In genomic region chr3:57634259-57634658, GRCh38 we compare ENCODE assay signal across 5 cellular contexts. TPM values are rescaled to one million over a fixed set of nuclear protein-coding genes. Genes with fewer than 3 reads are reported as not detected.
DNase-seq lines count a peak whose midpoint lies in the region; ATAC-seq, FAIRE-seq and TF ChIP-seq lines count a peak whose summit lies in the region.
"Not testable (repeated sequence)": the region's sequence is repeated elsewhere in the genome, so short reads cannot be mapped to it uniquely, and the experiment has no call there.

No MANE protein-coding gene starts in this region.

- H3K79me2 ChIP-seq in K562 (ENCODE audit: control insufficient read depth, insufficient read depth, low read length); H1 (ENCODE audit: control insufficient read depth in 1 of 2, insufficient read depth in 2 of 2, low read length in 2 of 2); HepG2 (ENCODE audit: insufficient read depth, low read length): not testable (repeated sequence)

- H2BK15ac ChIP-seq in H1 (ENCODE audit: low read length) = not testable (repeated sequence)

- in situ Hi-C loops in K562 (cut with MboI); HepG2 (cut with HindIII; ENCODE audit: extremely low pct_ligation_motif_present, low pct_unique_long_range_greater_than_20kb): not testable (repeated sequence)

- not testable (repeated sequence) for H3K23ac ChIP-seq in H1 (ENCODE audit: insufficient read length)

- TF ChIP-seq RAD21 in Ishikawa (IDR thresholded peaks at IDR 0.05; ENCODE audit: low read depth); K562 (CRISPR knock-in tag; conservative IDR thresholded peaks at IDR 0.05 in 1 of 2, IDR thresholded peaks at IDR 0.05 in 1 of 2); H1 (IDR thresholded peaks at IDR 0.05 in 1 of 2, conservative IDR thresholded peaks at IDR 0.05 in 1 of 2; ENCODE audit: low read depth in 2 of 2, low read length in 2 of 2); HepG2 (CRISPR knock-in tag; IDR thresholded peaks at IDR 0.05): not testable (repeated sequence)

- not testable (repeated sequence) for H2BK12ac ChIP-seq in H1 (ENCODE audit: low read depth, low read length)

- H2BK120ac ChIP-seq in H1 (replicated peaks; ENCODE audit: low read depth, low read length) = not testable (repeated sequence)

- H3K4me2 ChIP-seq in K562 (ENCODE audit: insufficient read depth, low read length); H1 (ENCODE audit: insufficient read depth in 1 of 2, low read depth in 2 of 2, low read length in 2 of 2); HepG2 (ENCODE audit: low read depth, low read length): not testable (repeated sequence)

- not testable (repeated sequence) for H3K9me3 ChIP-seq in K562 (replicated peaks; ENCODE audit: control insufficient read depth, insufficient read depth, low read depth, low read length); H1 (ENCODE audit: insufficient read depth in 2 of 2, low read depth in 1 of 2, low read length in 1 of 2); HepG2 (ENCODE audit: low read length)

- ATAC-seq in K562, HepG2: not testable (repeated sequence)

- not testable (repeated sequence) for H4K91ac ChIP-seq in H1 (replicated peaks; ENCODE audit: insufficient read length, low read length)

- not testable (repeated sequence) for H3K4ac ChIP-seq in H1 (replicated peaks; ENCODE audit: insufficient read length, low read depth, low read length)

- intact Hi-C loops in K562 (cut with micrococcal nuclease); HepG2 (cut with micrococcal nuclease; ENCODE audit: unreplicated experiment): not testable (repeated sequence)

- H4K8ac ChIP-seq in H1 (ENCODE audit: extremely low read depth, insufficient read depth, low read length) = not testable (repeated sequence)

- not testable (repeated sequence) for DNase-seq in HEK293T (ENCODE audit: extremely low spot score); K562 (ENCODE audit: extremely low read depth in 1 of 4, low spot score in 3 of 4); H1 (ENCODE audit: low read depth in 1 of 2, low spot score in 2 of 2); HepG2 (ENCODE audit: low spot score)

- POLR2A ChIA-PET in HEK293T (lab: Yijun Ruan, JAX); K562 (lab: Yijun Ruan, JAX); HepG2 (lab: Yijun Ruan, JAX): not testable (repeated sequence)
- POLR2A ChIA-PET in H1 (lab: Charles Lee; ENCODE audit: partially characterized antibody) = interaction anchor here (0.7 to 1.5 kb wide), 5 partner anchors 9 to 121 kb away, joined by 3 to 4 read pairs (median 3); no protein-coding TSS in a partner anchor

- TF ChIP-seq EP300 in Ishikawa (IDR thresholded peaks at IDR 0.05; ENCODE audit: borderline replicate concordance); K562 (IDR thresholded peaks at IDR 0.05; ENCODE audit: low read length); H1 (IDR thresholded peaks at IDR 0.05; ENCODE audit: borderline replicate concordance in 1 of 2, low read depth in 2 of 2, low read length in 2 of 2); HepG2 (IDR thresholded peaks at IDR 0.05; ENCODE audit: low read depth in 2 of 2, low read length in 2 of 2); HepG2 (CRISPR knock-in tag; IDR thresholded peaks at IDR 0.05; ENCODE audit: borderline replicate concordance): not testable (repeated sequence)

- not testable (repeated sequence) for H3K4me1 ChIP-seq in K562 (replicated peaks in 1 of 2; ENCODE audit: control insufficient read depth in 2 of 2, insufficient read depth in 2 of 2, low read length in 2 of 2); H1 (replicated peaks in 1 of 4; ENCODE audit: control insufficient read depth in 3 of 4, insufficient read depth in 4 of 4, low read length in 3 of 4); HepG2 (ENCODE audit: insufficient read depth, low read length)

- not testable (repeated sequence) for H3K9ac ChIP-seq in K562 (ENCODE audit: insufficient read depth in 1 of 2, low read depth in 2 of 2, low read length in 2 of 2); H1 (replicated peaks in 1 of 4; ENCODE audit: extremely low read depth in 1 of 4, low read depth in 3 of 4, low read length in 3 of 4); HepG2 (ENCODE audit: insufficient read depth, low read depth, low read length)

- not testable (repeated sequence) for H4K20me1 ChIP-seq in K562 (replicated peaks; ENCODE audit: control insufficient read depth, insufficient read depth, low read length); H1 (replicated peaks in 1 of 2; ENCODE audit: control insufficient read depth in 1 of 2, insufficient read depth in 2 of 2, low read length in 2 of 2); HepG2 (ENCODE audit: insufficient read depth, low read length)

- H4K5ac ChIP-seq in H1 (ENCODE audit: insufficient read length, low read depth, low read length) = not testable (repeated sequence)

- BruUV-seq in K562 (replicated peaks; lab: Mats Ljungman, UMichigan); HepG2 (replicated peaks; lab: Mats Ljungman, UMichigan): not testable (repeated sequence)

- not testable (repeated sequence) for H2BK5ac ChIP-seq in H1 (ENCODE audit: low read depth, low read length)

- not testable (repeated sequence) for H3K56ac ChIP-seq in H1 (replicated peaks; ENCODE audit: insufficient read length, low read depth, low read length)

- not testable (repeated sequence) for FAIRE-seq in K562 (lab: Jason Lieb, UNC); H1 (lab: Jason Lieb, UNC); HepG2 (lab: Jason Lieb, UNC)

- WGBS in K562 (ENCODE audit: insufficient coverage, low coverage, missing lambda C conversion rate) = 80% methylated on average over 3 of the region's 3 CpGs
- 84% methylated on average over 3 of the region's 3 CpGs; no CpG with 5 or more reads in 1 of the 2 experiments for WGBS in H1 (ENCODE audit: extremely low coverage in 1 of 2, insufficient coverage in 1 of 2, insufficient read length in 1 of 2, insufficient replicate concordance in 2 of 2, low coverage in 1 of 2, low lambda C conversion rate in 2 of 2, missing lambda C conversion rate in 1 of 2), 2 experiments
- over 99% methylated on average over 3 of the region's 3 CpGs for WGBS in HepG2 (ENCODE audit: low lambda C conversion rate)

- not testable (repeated sequence) for H3K27me3 ChIP-seq in K562 (ENCODE audit: control insufficient read depth in 2 of 2, insufficient read depth in 2 of 2, low read length in 2 of 2); H1 (replicated peaks in 1 of 4; ENCODE audit: control insufficient read depth in 3 of 4, extremely low read depth in 1 of 4, insufficient read depth in 3 of 4, low read length in 3 of 4); HepG2 (ENCODE audit: control insufficient read depth in 1 of 2, insufficient read depth in 2 of 2, low read length in 2 of 2)

- H3K79me1 ChIP-seq in H1 (ENCODE audit: low read depth, low read length) = not testable (repeated sequence)

- H3K23me2 ChIP-seq in H1 (ENCODE audit: low read depth, low read length) = not testable (repeated sequence)

- H2AFZ ChIP-seq in K562 (ENCODE audit: low read depth, low read length); H1 (ENCODE audit: low read length); HepG2 (ENCODE audit: low read length): not testable (repeated sequence)

- TF ChIP-seq POLR2A in K562 (conservative IDR thresholded peaks at IDR 0.05); H1 (IDR thresholded peaks at IDR 0.05; ENCODE audit: control extremely low read depth in 1 of 2, low read depth in 2 of 2, low read length in 2 of 2); HepG2 (IDR thresholded peaks at IDR 0.05; ENCODE audit: insufficient read depth in 1 of 2, low read depth in 2 of 2, low read length in 2 of 2): not testable (repeated sequence)

- not testable (repeated sequence) for TF ChIP-seq CTCF in K562 (IDR thresholded peaks at IDR 0.05 in 2 of 3, conservative IDR thresholded peaks at IDR 0.05 in 1 of 3; ENCODE audit: insufficient read depth in 2 of 3, low read depth in 1 of 3, low read length in 3 of 3); H1 (IDR thresholded peaks at IDR 0.05; ENCODE audit: control extremely low read depth in 1 of 3, insufficient read depth in 1 of 3, low read depth in 1 of 3, low read length in 3 of 3); HepG2 (CRISPR knock-in tag; IDR thresholded peaks at IDR 0.05)

- not testable (repeated sequence) for H3K14ac ChIP-seq in H1 (ENCODE audit: insufficient read length)

- H2BK20ac ChIP-seq in H1 (ENCODE audit: low read length) = not testable (repeated sequence)

- H2AK5ac ChIP-seq in H1 (ENCODE audit: low read depth, low read length) = not testable (repeated sequence)

- peaks cover 16% of the 10 kb centered on the region; the same call in 2 of the 3 replicates for H3K36me3 ChIP-seq in K562 (ENCODE audit: control insufficient read depth, insufficient read depth, low read length)
- peaks cover 0 to 15% (median 5%) of the 10 kb centered on the region in 4 experiments; a peak in 4 of 8 replicates for H3K36me3 ChIP-seq in H1 (ENCODE audit: control insufficient read depth in 2 of 4, insufficient read depth in 4 of 4, low read length in 3 of 4)
- H3K36me3 ChIP-seq in HepG2 (replicated peaks in 1 of 2; ENCODE audit: control insufficient read depth in 1 of 2, insufficient read depth in 2 of 2, low read length in 2 of 2) = peaks cover 4 to 36% of the 10 kb centered on the region in 2 experiments; a peak in 4 of 5 replicates

- not testable (repeated sequence) for H3K9me1 ChIP-seq in K562 (ENCODE audit: control insufficient read depth, insufficient read depth, low read length)

- H3K18ac ChIP-seq in H1 (ENCODE audit: extremely low read depth, low read length) = not testable (repeated sequence)

- not testable (repeated sequence) for H3K27ac ChIP-seq in K562 (ENCODE audit: extremely low read depth, low read depth, low read length); H1 (ENCODE audit: low read depth, low read length); HepG2 (ENCODE audit: extremely low read length, insufficient read depth, low read length)

- CTCF ChIA-PET in HEK293T (lab: Yijun Ruan, JAX); K562 (lab: Yijun Ruan, JAX; ENCODE audit: low intra/inter-chr PET ratio); HepG2 (lab: Yijun Ruan, JAX; ENCODE audit: low intra/inter-chr PET ratio, low total read pairs): not testable (repeated sequence)
- CTCF ChIA-PET in H1 (lab: Charles Lee; ENCODE audit: partially characterized antibody) = interaction anchor here (0.6 kb wide), 1 partner anchor 9 kb away, joined by 3 read pairs; no protein-coding TSS in a partner anchor

- H3K4me3 ChIP-seq in K562; H1 (ENCODE audit: extremely low read depth in 1 of 4, insufficient read depth in 2 of 4, low read depth in 3 of 4, low read length in 4 of 4); HepG2 (replicated peaks in 1 of 3; ENCODE audit: insufficient read depth in 1 of 3, low read depth in 2 of 3, low read length in 3 of 3): not testable (repeated sequence)

RNA-seq across cellular contexts. Expression of gene ARF4, which starts 37.1 kb away (rescaled TPM):
- total RNA-seq in K562 (2011; cell fraction: chromatin; rRNA removed; ENCODE audit: low replicate concordance) = 45.0 and 68.9 TPM in 2 replicates
- total RNA-seq in K562 (2011; cell fraction: nucleolus; rRNA removed) = 61.5 and 90.7 TPM in 2 replicates
- total RNA-seq in K562 (2011; cell fraction: nucleoplasm; rRNA removed) = 64.5 and 107 TPM in 2 replicates
- total RNA-seq in K562 (2014; rRNA removed) (41.1 and 59.1 TPM in 2 replicates), K562 (2014; rRNA removed; fragmentation: Illumina TruSeq; extraction: Trizol) (83.8 and 93.5 TPM in 2 replicates), K562 (2015; rRNA removed; fragmentation: Illumina TruSeq; extraction: Trizol) (72.2 and 72.4 TPM in 2 replicates), K562 (2021) (65.1 and 70.4 TPM in 2 replicates), HepG2 (2016; rRNA removed; fragmentation: Illumina TruSeq; extraction: Trizol) (184 and 247 TPM in 2 replicates)
- polyA plus RNA-seq in K562 (2011; rRNA removed) (151 and 172 TPM in 2 replicates), K562 (2014; fragmentation: Illumina TruSeq; extraction: Trizol) (114 and 142 TPM in 2 replicates), K562 (2014; fragmentation: Nextera tagmentation; extraction: Ambion mirVana) (100 to 1,000 TPM; 226 to 273 TPM), K562 (2014; rRNA removed) (82.0 and 95.2 TPM in 2 replicates), H1 (2011; rRNA removed) (165 and 173 TPM in 2 replicates), HepG2 (2011; rRNA removed) (195 and 250 TPM in 2 replicates)
- polyA plus RNA-seq in K562 (2011; cell fraction: cytosol; rRNA removed) = 115 and 117 TPM in 2 replicates
- 84.7 TPM in 2 replicates for polyA plus RNA-seq in K562 (2011; cell fraction: nucleus; rRNA removed)
- 87.8 and 109 TPM in 2 replicates for polyA plus RNA-seq in K562 (2012)
- polyA minus RNA-seq in K562 (2011; rRNA and poly(A)+ RNA removed) = 98.6 and 98.8 TPM in 2 replicates
- polyA minus RNA-seq in K562 (2011; cell fraction: cytosol; rRNA and poly(A)+ RNA removed) = 39.0 and 55.6 TPM in 2 replicates
- 47.4 and 61.6 TPM in 2 replicates for polyA minus RNA-seq in K562 (2011; cell fraction: nucleus; rRNA and poly(A)+ RNA removed)
- total RNA-seq in H1 (2021; fragmentation: NEBNext Ultra II Directional; extraction: Animal tissue kit (Norgen Biotek cat#: 25700)) = 137 and 138 TPM in 2 replicates
- 141 TPM for polyA plus RNA-seq in H1 (2011; cell fraction: cytosol; rRNA removed)
- 205 TPM for polyA plus RNA-seq in H1 (2011; cell fraction: nucleus; rRNA removed)
- 107 to 127 TPM (median 114 TPM) in 4 replicates for polyA plus RNA-seq in H1 (2012, experiment 1 of 2)
- 60.7 TPM for polyA plus RNA-seq in H1 (2012, experiment 2 of 2)
- 112 TPM for polyA plus RNA-seq in H1 (2013, experiment 1 of 2)
- 112 TPM for polyA plus RNA-seq in H1 (2013, experiment 2 of 2)
- 212 and 226 TPM in 2 replicates for polyA minus RNA-seq in H1 (2011; rRNA and poly(A)+ RNA removed)
- 74.6 TPM for polyA minus RNA-seq in H1 (2011; cell fraction: cytosol; rRNA and poly(A)+ RNA removed)
- 181 TPM for polyA minus RNA-seq in H1 (2011; cell fraction: nucleus; rRNA and poly(A)+ RNA removed)
- 21.0 and 22.5 TPM in 2 replicates for total RNA-seq in HepG2 (2016; cell fraction: cytosol; rRNA removed; fragmentation: Illumina TruSeq; extraction: Trizol; ENCODE audit: low read depth)
- total RNA-seq in HepG2 (2016; cell fraction: insoluble cytoplasmic fraction; rRNA removed; fragmentation: Illumina TruSeq; extraction: Trizol) = 181 and 262 TPM in 2 replicates
- total RNA-seq in HepG2 (2016; cell fraction: membrane; rRNA removed; fragmentation: Illumina TruSeq; extraction: Trizol) = 59.6 and 61.1 TPM in 2 replicates
- 130 and 149 TPM in 2 replicates for total RNA-seq in HepG2 (2016; cell fraction: nucleus; rRNA removed; fragmentation: Illumina TruSeq; extraction: Trizol)
- polyA plus RNA-seq in HepG2 (2011; cell fraction: cytosol; rRNA removed) = 148 and 191 TPM in 2 replicates
- polyA plus RNA-seq in HepG2 (2011; cell fraction: nucleus; rRNA removed) = 76.8 and 76.9 TPM in 2 replicates
- polyA plus RNA-seq in HepG2 (2012) = 183 and 200 TPM in 2 replicates
- 26.5 and 28.6 TPM in 2 replicates for polyA plus RNA-seq in HepG2 (2016; cell fraction: cytosol; fragmentation: Illumina TruSeq; extraction: Trizol; ENCODE audit: low read depth)
- 437 and 475 TPM in 2 replicates for polyA plus RNA-seq in HepG2 (2016; cell fraction: insoluble cytoplasmic fraction; fragmentation: Illumina TruSeq; extraction: Trizol; ENCODE audit: low read depth)
- polyA plus RNA-seq in HepG2 (2016; cell fraction: membrane; fragmentation: Illumina TruSeq; extraction: Trizol; ENCODE audit: low read depth) = 70.5 and 72.4 TPM in 2 replicates
- polyA plus RNA-seq in HepG2 (2016; cell fraction: nucleus; fragmentation: Illumina TruSeq; extraction: Trizol; ENCODE audit: insufficient read depth, low read depth) = 252 and 254 TPM in 2 replicates
- 505 and 607 TPM in 2 replicates for polyA minus RNA-seq in HepG2 (2011; rRNA and poly(A)+ RNA removed; ENCODE audit: low replicate concordance)
- polyA minus RNA-seq in HepG2 (2011; cell fraction: cytosol; rRNA and poly(A)+ RNA removed) = 104 and 128 TPM in 2 replicates
- 192 and 250 TPM in 2 replicates for polyA minus RNA-seq in HepG2 (2011; cell fraction: nucleus; rRNA and poly(A)+ RNA removed)

RNA-seq across cellular contexts. Expression of gene DENND6A, which starts 58.6 kb away (rescaled TPM):
- 20.0 and 40.2 TPM in 2 replicates for total RNA-seq in K562 (2011; cell fraction: chromatin; rRNA removed; ENCODE audit: low replicate concordance)
- total RNA-seq in K562 (2011; cell fraction: nucleolus; rRNA removed) = 6.7 and 7.8 TPM in 2 replicates
- 14.8 and 16.4 TPM in 2 replicates for total RNA-seq in K562 (2011; cell fraction: nucleoplasm; rRNA removed)
- total RNA-seq in K562 (2014; rRNA removed) (6.0 and 7.3 TPM in 2 replicates), K562 (2014; rRNA removed; fragmentation: Illumina TruSeq; extraction: Trizol) (10.3 and 12.8 TPM in 2 replicates), K562 (2015; rRNA removed; fragmentation: Illumina TruSeq; extraction: Trizol) (11.7 and 12.7 TPM in 2 replicates), K562 (2021) (10.0 and 10.9 TPM in 2 replicates), HepG2 (2016; rRNA removed; fragmentation: Illumina TruSeq; extraction: Trizol) (9.4 and 12.8 TPM in 2 replicates)
- polyA plus RNA-seq in K562 (2011; rRNA removed) (10.0 and 15.5 TPM in 2 replicates), K562 (2014; fragmentation: Illumina TruSeq; extraction: Trizol) (7.1 TPM in 2 replicates), K562 (2014; fragmentation: Nextera tagmentation; extraction: Ambion mirVana) (1 to 10 TPM; 1.5 to 2.0 TPM), K562 (2014; rRNA removed) (4.4 and 5.2 TPM in 2 replicates), H1 (2011; rRNA removed) (7.3 and 7.8 TPM in 2 replicates), HepG2 (2011; rRNA removed) (9.7 and 11.1 TPM in 2 replicates)
- polyA plus RNA-seq in K562 (2011; cell fraction: cytosol; rRNA removed) = 7.7 and 9.7 TPM in 2 replicates
- polyA plus RNA-seq in K562 (2011; cell fraction: nucleus; rRNA removed) = 6.4 and 10.3 TPM in 2 replicates
- 7.0 and 19.0 TPM in 2 replicates for polyA plus RNA-seq in K562 (2012)
- 14.8 and 23.4 TPM in 2 replicates for polyA minus RNA-seq in K562 (2011; rRNA and poly(A)+ RNA removed)
- polyA minus RNA-seq in K562 (2011; cell fraction: cytosol; rRNA and poly(A)+ RNA removed) = 6.7 and 10.7 TPM in 2 replicates
- polyA minus RNA-seq in K562 (2011; cell fraction: nucleus; rRNA and poly(A)+ RNA removed) = 4.4 and 6.7 TPM in 2 replicates
- 10.0 and 14.8 TPM in 2 replicates for total RNA-seq in H1 (2021; fragmentation: NEBNext Ultra II Directional; extraction: Animal tissue kit (Norgen Biotek cat#: 25700))
- 5.5 TPM for polyA plus RNA-seq in H1 (2011; cell fraction: cytosol; rRNA removed)
- polyA plus RNA-seq in H1 (2011; cell fraction: nucleus; rRNA removed) = 3.9 TPM
- polyA plus RNA-seq in H1 (2012, experiment 1 of 2) = 5.7 to 13.0 TPM (median 6.9 TPM) in 4 replicates
- 0.94 TPM for polyA plus RNA-seq in H1 (2012, experiment 2 of 2)
- polyA plus RNA-seq in H1 (2013, experiment 1 of 2) = 7.5 TPM
- 7.8 TPM for polyA plus RNA-seq in H1 (2013, experiment 2 of 2)
- polyA minus RNA-seq in H1 (2011; rRNA and poly(A)+ RNA removed) = 11.8 and 21.9 TPM in 2 replicates
- polyA minus RNA-seq in H1 (2011; cell fraction: cytosol; rRNA and poly(A)+ RNA removed) = 6.0 TPM
- polyA minus RNA-seq in H1 (2011; cell fraction: nucleus; rRNA and poly(A)+ RNA removed) = 9.7 TPM
- total RNA-seq in HepG2 (2016; cell fraction: cytosol; rRNA removed; fragmentation: Illumina TruSeq; extraction: Trizol; ENCODE audit: low read depth) = 8.3 and 10.2 TPM in 2 replicates
- total RNA-seq in HepG2 (2016; cell fraction: insoluble cytoplasmic fraction; rRNA removed; fragmentation: Illumina TruSeq; extraction: Trizol) = 9.9 and 12.4 TPM in 2 replicates
- 4.6 and 5.3 TPM in 2 replicates for total RNA-seq in HepG2 (2016; cell fraction: membrane; rRNA removed; fragmentation: Illumina TruSeq; extraction: Trizol)
- total RNA-seq in HepG2 (2016; cell fraction: nucleus; rRNA removed; fragmentation: Illumina TruSeq; extraction: Trizol) = 10.8 and 12.4 TPM in 2 replicates
- 4.4 and 9.0 TPM in 2 replicates for polyA plus RNA-seq in HepG2 (2011; cell fraction: cytosol; rRNA removed)
- polyA plus RNA-seq in HepG2 (2011; cell fraction: nucleus; rRNA removed) = 5.5 and 8.4 TPM in 2 replicates
- 8.3 and 9.7 TPM in 2 replicates for polyA plus RNA-seq in HepG2 (2012)
- 0.28 and 0.61 TPM in 2 replicates for polyA plus RNA-seq in HepG2 (2016; cell fraction: cytosol; fragmentation: Illumina TruSeq; extraction: Trizol; ENCODE audit: low read depth)
- 7.7 and 8.2 TPM in 2 replicates for polyA plus RNA-seq in HepG2 (2016; cell fraction: insoluble cytoplasmic fraction; fragmentation: Illumina TruSeq; extraction: Trizol; ENCODE audit: low read depth)
- polyA plus RNA-seq in HepG2 (2016; cell fraction: membrane; fragmentation: Illumina TruSeq; extraction: Trizol; ENCODE audit: low read depth) = 1.7 and 1.9 TPM in 2 replicates
- polyA plus RNA-seq in HepG2 (2016; cell fraction: nucleus; fragmentation: Illumina TruSeq; extraction: Trizol; ENCODE audit: insufficient read depth, low read depth) = 14.9 and 16.0 TPM in 2 replicates
- 5.4 and 22.0 TPM in 2 replicates for polyA minus RNA-seq in HepG2 (2011; rRNA and poly(A)+ RNA removed; ENCODE audit: low replicate concordance)
- polyA minus RNA-seq in HepG2 (2011; cell fraction: cytosol; rRNA and poly(A)+ RNA removed) = 8.2 and 11.8 TPM in 2 replicates
- 14.3 and 18.4 TPM in 2 replicates for polyA minus RNA-seq in HepG2 (2011; cell fraction: nucleus; rRNA and poly(A)+ RNA removed)
